13 cellular contexts compared by ENCODE assay signal in genomic region chr2:100603945-100604633, GRCh38. TPM values are rescaled to one million over a fixed set of nuclear protein-coding genes. Genes with fewer than 3 reads are reported as not detected.
A peak's percentile ranks its signal among the peaks of the same experiment; 100 is the strongest.
DNase-seq lines count a peak whose midpoint lies in the region; ATAC-seq and TF ChIP-seq lines count a peak whose summit lies in the region.
"Had no signal": no experiment of that assay in that cellular context is flagged by ENCODE, and none has a peak within 500 bp of the region (broad histone marks: within the 10 kb centered on the region; RNA-seq: fewer than 3 reads in every experiment).

No MANE protein-coding gene starts in this region.

- H3K27ac Mint-ChIP-seq in activated T-cell treated with anti-CD3 and anti-CD28 coated beads, Interleukin-2, amount 50 U/mL, for 72 hours, result no peak overlapping the region
- H3K27ac Mint-ChIP-seq: activated naive CD4-positive, alpha-beta T cell treated with anti-CD3 and anti-CD28 coated beads, Interleukin-2, amount 10 ng/mL, durations not matched to agents 7 days and 5 days; endodermal cell had no signal

- no peaks in the 10 kb centered on the region for H3K9me3 Mint-ChIP-seq in activated T-cell treated with anti-CD3 and anti-CD28 coated beads, Interleukin-2, amount 50 U/mL, for 72 hours
- H3K9me3 Mint-ChIP-seq: activated naive CD4-positive, alpha-beta T cell treated with anti-CD3 and anti-CD28 coated beads, Interleukin-2, amount 10 ng/mL, durations not matched to agents 7 days and 5 days; endodermal cell had no signal

- peak; percentile 23 for DNase-seq in AG10803 (ENCODE audit: low read depth)
- peak; percentile 66 for DNase-seq in M059J (ENCODE audit: low read depth)
- DNase-seq in epidermal melanocyte (ENCODE audit: insufficient read length, low spot score), result peak; percentile 31
- peak; percentile 21 for DNase-seq in midbrain (lab: John Stamatoyannopoulos, UW)
- no peak for DNase-seq in activated T-cell treated with anti-CD3 and anti-CD28 coated beads, Interleukin-2, amount 50 U/mL, for 72 hours
- DNase-seq: activated naive CD4-positive, alpha-beta T cell treated with anti-CD3 and anti-CD28 coated beads, Interleukin-2, amount 10 ng/mL, durations not matched to agents 7 days and 5 days; endodermal cell; MG63; NCI-H345; ovary had no signal

- ATAC-seq in HG02763 (IDR thresholded peaks at IDR 0.05; ENCODE audit: unreplicated experiment) (no peak), GM19395 (IDR thresholded peaks at IDR 0.05; ENCODE audit: unreplicated experiment) (no peak), GM21447 (IDR thresholded peaks at IDR 0.05; ENCODE audit: unreplicated experiment) (no peak)
- no peak for ATAC-seq in activated T-cell treated with anti-CD3 and anti-CD28 coated beads, Interleukin-2, amount 50 U/mL, for 72 hours (replicated peaks in 1 of 2)

- peaks cover 6% of the 10 kb centered on the region for H3K27me3 Mint-ChIP-seq in activated T-cell treated with anti-CD3 and anti-CD28 coated beads, Interleukin-2, amount 50 U/mL, for 72 hours (ENCODE audit: low read depth)

- H3K4me3 ChIP-seq in AG10803 (ENCODE audit: low read length), result no peak overlapping the region
- H3K4me3 ChIP-seq: MG63, ovary had no signal

- TF ChIP-seq CTCF in AG10803 (conservative IDR thresholded peaks at IDR 0.05; ENCODE audit: low read length), result no peak

- no peak overlapping the region for H3K4me3 Mint-ChIP-seq in activated T-cell treated with anti-CD3 and anti-CD28 coated beads, Interleukin-2, amount 50 U/mL, for 72 hours
- H3K4me3 Mint-ChIP-seq: activated naive CD4-positive, alpha-beta T cell treated with anti-CD3 and anti-CD28 coated beads, Interleukin-2, amount 10 ng/mL, durations not matched to agents 7 days and 5 days; endodermal cell had no signal

- H3K36me3 Mint-ChIP-seq in activated T-cell treated with anti-CD3 and anti-CD28 coated beads, Interleukin-2, amount 50 U/mL, for 72 hours (ENCODE audit: insufficient read depth in 2 of 2), result no peaks in the 10 kb centered on the region
- H3K36me3 Mint-ChIP-seq: activated naive CD4-positive, alpha-beta T cell treated with anti-CD3 and anti-CD28 coated beads, Interleukin-2, amount 10 ng/mL, durations not matched to agents 7 days and 5 days had no signal

- H3K4me1 Mint-ChIP-seq in activated T-cell treated with anti-CD3 and anti-CD28 coated beads, Interleukin-2, amount 50 U/mL, for 72 hours (ENCODE audit: low read depth), result peaks cover 6% of the 10 kb centered on the region

RNA-seq across cellular contexts. Expression of gene PDCL3, which starts 41.3 kb away (rescaled TPM):
- total RNA-seq in M059J (2014; rRNA removed; shearing (Covaris generic)), result 10.9 and 18.7 TPM in 2 replicates
- 10 to 100 TPM; 30.8 to 36.8 TPM for total RNA-seq in activated T-cell treated with anti-CD3 and anti-CD28 coated beads, Interleukin-2, amount 50 U/mL, for 72 hours

Comparison
In these comparisons a context has a peak if more than half of its experiments do, and no peak if none do; other contexts are left out.
1. DNase-seq: peak in AG10803 (single experiment), M059J (single experiment), epidermal melanocyte (single experiment) and midbrain (single experiment); none in activated T-cell treated with anti-CD3 and anti-CD28 coated beads, Interleukin-2, amount 50 U/mL, for 72 hours (0 of 2).